17 cellular contexts compared by ENCODE assay signal in genomic region chr9:37082214-37082765, GRCh38. TPM values are rescaled to one million over a fixed set of nuclear protein-coding genes. Genes with fewer than 3 reads are reported as not detected.
DNase-seq lines count a peak whose midpoint lies in the region; ATAC-seq and TF ChIP-seq lines count a peak whose summit lies in the region.
"Had no signal": no experiment of that assay in that cellular context is flagged by ENCODE, and none has a peak within 500 bp of the region (broad histone marks: within the 10 kb centered on the region; RNA-seq: fewer than 3 reads in every experiment).

No MANE protein-coding gene starts in this region.

- H3K9ac ChIP-seq in Karpas-422 (ENCODE audit: low read length), result peak overlapping the region; percentile 11
- no peak overlapping the region for H3K9ac ChIP-seq in mesendoderm (ENCODE audit: low read length)
- H3K9ac ChIP-seq: KMS-11, parathyroid adenoma had no signal

- H3K18ac ChIP-seq in mesendoderm (ENCODE audit: low read length), result no peak overlapping the region

- H2BK120ac ChIP-seq in mesendoderm (ENCODE audit: low read depth, low read length), result no peak overlapping the region

- H2BK15ac ChIP-seq in mesendoderm (replicated peaks; ENCODE audit: low read depth), result no peak overlapping the region

- intact Hi-C loops in activated B cell treated with CpG ODN at 0.5 μM for 24 hours (cut with micrococcal nuclease) (loop anchor here (5.0 kb wide), 1 partner anchor 240 kb away; no protein-coding TSS in a partner anchor), gastrocnemius medialis (cut with DNase I; ENCODE audit: low total_unique reads) (loop anchor here (10.0 kb wide), 1 partner anchor 243 kb away; no protein-coding TSS in a partner anchor)

- no CpG with 5 or more reads among the region's 4 CpGs for WGBS in mesendoderm (ENCODE audit: extremely low coverage, insufficient coverage, low lambda C conversion rate)

- peaks cover 5% of the 10 kb centered on the region for H3K79me1 ChIP-seq in mesendoderm (ENCODE audit: low read length)

- no peaks in the 10 kb centered on the region for H3K9me3 Mint-ChIP-seq in activated B cell treated with CpG ODN at 0.5 μM for 24 hours
- H3K9me3 Mint-ChIP-seq: activated CD4-positive, alpha-beta T cell treated with anti-CD3 and anti-CD28 coated beads, Interleukin-2, amount 10 ng/mL, durations not matched to agents 24 days and 14 days had no signal

- H3K9me2 ChIP-seq in DOHH2 (replicated peaks; ENCODE audit: control insufficient read depth, low read length) (no peaks in the 10 kb centered on the region), Karpas-422 (replicated peaks; ENCODE audit: insufficient read depth, low read length) (no peaks in the 10 kb centered on the region)

- POLR2A ChIA-PET in activated B cell treated with CpG ODN at 0.5 μM for 24 hours (lab: Charles Lee), result interaction anchor here (0.7 to 7.3 kb wide), 3 partner anchors 38 to 55 kb away, joined by 3 to 54 read pairs (median 51); partner anchors contain the start of gene ZCCHC7

- no peak overlapping the region for H3K23ac ChIP-seq in mesendoderm (ENCODE audit: low read length)

- no peak overlapping the region for H3K56ac ChIP-seq in mesendoderm (ENCODE audit: low read length)

- H3K4ac ChIP-seq in mesendoderm (ENCODE audit: low read depth, low read length), result no peak overlapping the region

- H3K4me3 ChIP-seq in DOHH2 (ENCODE audit: low read length) (peak overlapping the region; percentile 95), Karpas-422 (ENCODE audit: low read length) (peak overlapping the region; percentile 92), mesendoderm (ENCODE audit: low read length) (no peak overlapping the region), gastrocnemius medialis (no peak overlapping the region)
- H3K4me3 ChIP-seq: esophagus squamous epithelium, testis had no signal

- H3K4me1 ChIP-seq in DOHH2 (ENCODE audit: control insufficient read depth, low read length), result peaks cover 73% of the 10 kb centered on the region
- peaks cover 68% of the 10 kb centered on the region for H3K4me1 ChIP-seq in Karpas-422 (ENCODE audit: low read length)
- H3K4me1 ChIP-seq in mesendoderm (ENCODE audit: control insufficient read depth, low read depth, low read length), result no peaks in the 10 kb centered on the region
- H3K4me1 ChIP-seq in gastrocnemius medialis, result peaks cover 24 to 25% of the 10 kb centered on the region in 2 donors
- H3K4me1 ChIP-seq: testis had no signal

- peaks cover 93% of the 10 kb centered on the region for H3K79me2 ChIP-seq in DOHH2 (ENCODE audit: control insufficient read depth, low read length)
- H3K79me2 ChIP-seq in Karpas-422 (ENCODE audit: low read length), result peaks cover 75% of the 10 kb centered on the region
- H3K79me2 ChIP-seq in mesendoderm (ENCODE audit: control insufficient read depth, insufficient read depth, low read length), result peaks cover 3% of the 10 kb centered on the region
- H3K79me2 ChIP-seq: parathyroid adenoma had no signal

- H2AK5ac ChIP-seq in mesendoderm (ENCODE audit: low read length), result no peak overlapping the region

- H3K36me3 Mint-ChIP-seq in activated B cell treated with CpG ODN at 0.5 μM for 24 hours (ENCODE audit: low read depth), result peaks cover 37% of the 10 kb centered on the region

- H3K27ac Mint-ChIP-seq in activated B cell treated with CpG ODN at 0.5 μM for 24 hours, result peak overlapping the region; percentile 32
- H3K27ac Mint-ChIP-seq: activated CD4-positive, alpha-beta T cell treated with anti-CD3 and anti-CD28 coated beads, Interleukin-2, amount 10 ng/mL, durations not matched to agents 24 days and 14 days had no signal

- DNase-seq in Karpas-422 (no peak), activated B cell treated with CpG ODN at 0.5 μM for 24 hours (no peak), mesendoderm (peak; percentile 13), anterior cingulate cortex (lab: John Stamatoyannopoulos, UW) (no peak), GM13977 (ENCODE audit: low spot score) (no peak), gastrocnemius medialis (no peak)
- DNase-seq: activated CD4-positive, alpha-beta T cell treated with anti-CD3 and anti-CD28 coated beads, Interleukin-2, amount 10 ng/mL, durations not matched to agents 24 days and 14 days; activated gamma-delta T cell treated with Interleukin-2 at 50 U/mL for 16 hours; cerebellar nuclear complex; esophagus squamous epithelium; mesenchymal stem cell; NCI-H187; NK-92 treated with Interleukin-12 subunit alpha and Interleukin-12 subunit beta, amount 100 ng/mL, for 24 hours; testis had no signal

- no peaks in the 10 kb centered on the region for H3K27me3 Mint-ChIP-seq in activated B cell treated with CpG ODN at 0.5 μM for 24 hours

- in situ Hi-C loops in GM13977 (cut with MboI; ENCODE audit: low pct_unique_long_range_greater_than_20kb, low sequenced_read_pairs, unreplicated experiment) (no loop called here), gastrocnemius medialis (cut with MboI; ENCODE audit: low sequenced_read_pairs in 4 of 4) (loop anchor here in 1 of 4 donors (5.0 kb wide), 1 partner anchor 35 kb away; no protein-coding TSS in a partner anchor)

- H4K8ac ChIP-seq in mesendoderm (ENCODE audit: low read depth, low read length), result no peak overlapping the region

- peaks cover 85% of the 10 kb centered on the region for H3K4me1 Mint-ChIP-seq in activated B cell treated with CpG ODN at 0.5 μM for 24 hours

- ATAC-seq in activated B cell treated with CpG ODN at 0.5 μM for 24 hours (ENCODE audit: low read depth), result no peak
- no peak for ATAC-seq in gastrocnemius medialis

- CTCF ChIA-PET in activated B cell treated with CpG ODN at 0.5 μM for 24 hours (lab: Charles Lee), result interaction anchor here (1.0 kb wide), 1 partner anchor 11 kb away, joined by 3 read pairs; no protein-coding TSS in a partner anchor

- no peak overlapping the region for H4K5ac ChIP-seq in mesendoderm (ENCODE audit: low read length)

- TF ChIP-seq CTCF in DOHH2 (IDR thresholded peaks at IDR 0.05; ENCODE audit: low read depth, low read length, poor library complexity, severe bottlenecking) (no peak), activated B cell treated with CpG ODN at 0.5 μM for 24 hours (IDR thresholded peaks at IDR 0.05) (no peak), GM13977 (IDR thresholded peaks at IDR 0.05; ENCODE audit: extremely low read depth, insufficient read depth, missing control alignments) (no peak), gastrocnemius medialis (IDR thresholded peaks at IDR 0.05 in 4 of 5, conservative IDR thresholded peaks at IDR 0.05 in 1 of 5) (no peak)

- H3F3A ChIP-seq in DOHH2 (ENCODE audit: control insufficient read depth, insufficient read depth), result peaks cover 26% of the 10 kb centered on the region

- H2BK5ac ChIP-seq in mesendoderm (ENCODE audit: low read length), result no peak overlapping the region

- H2AFZ ChIP-seq in Karpas-422 (ENCODE audit: low read length), result no peak overlapping the region
- H2AFZ ChIP-seq: parathyroid adenoma had no signal

- H3K36me3 ChIP-seq in DOHH2 (ENCODE audit: control insufficient read depth, low read length), result peaks cover 69% of the 10 kb centered on the region
- peaks cover 17% of the 10 kb centered on the region for H3K36me3 ChIP-seq in Karpas-422 (ENCODE audit: insufficient read depth, low read length)
- H3K36me3 ChIP-seq in mesendoderm (ENCODE audit: control insufficient read depth, insufficient read depth, low read length), result no peaks in the 10 kb centered on the region
- peaks cover 0 to 4% of the 10 kb centered on the region in 2 donors for H3K36me3 ChIP-seq in gastrocnemius medialis

- peak overlapping the region; percentile 94 for H3K4me3 Mint-ChIP-seq in activated B cell treated with CpG ODN at 0.5 μM for 24 hours

- no peaks in the 10 kb centered on the region for H3K9me3 ChIP-seq in DOHH2 (ENCODE audit: control insufficient read depth, insufficient read depth, low read length)
- H3K9me3 ChIP-seq in Karpas-422 (ENCODE audit: low read length), result no peaks in the 10 kb centered on the region
- no peaks in the 10 kb centered on the region for H3K9me3 ChIP-seq in gastrocnemius medialis
- H3K9me3 ChIP-seq: testis had no signal

- peaks cover 19% of the 10 kb centered on the region for H4K20me1 ChIP-seq in DOHH2 (ENCODE audit: control insufficient read depth, insufficient read depth, low read depth, low read length)
- peaks cover 14% of the 10 kb centered on the region; the same call in 1 of the 2 replicates for H4K20me1 ChIP-seq in Karpas-422 (ENCODE audit: insufficient read depth, low read depth, low read length)

- peak overlapping the region; percentile 72 for H3K4me2 ChIP-seq in DOHH2 (ENCODE audit: low read length)
- peak overlapping the region; percentile 79 for H3K4me2 ChIP-seq in Karpas-422 (ENCODE audit: low read depth, low read length, poor library complexity, severe bottlenecking)
- H3K4me2 ChIP-seq in mesendoderm (ENCODE audit: low read length), result no peak overlapping the region
- H3K4me2 ChIP-seq: KMS-11 had no signal

- peak overlapping the region; percentile 77 for H3K27ac ChIP-seq in DOHH2 (ENCODE audit: low read depth, low read length)
- H3K27ac ChIP-seq in Karpas-422 (ENCODE audit: low read length), result peak overlapping the region; percentile 21
- no peak overlapping the region for H3K27ac ChIP-seq in mesendoderm (ENCODE audit: low read depth, low read length)
- no peak overlapping the region for H3K27ac ChIP-seq in gastrocnemius medialis
- H3K27ac ChIP-seq: esophagus squamous epithelium, KMS-11, parathyroid adenoma, testis had no signal

- H3K27me3 ChIP-seq in DOHH2 (ENCODE audit: control insufficient read depth, low read length) (no peaks in the 10 kb centered on the region), Karpas-422 (ENCODE audit: low read length) (no peaks in the 10 kb centered on the region), mesendoderm (ENCODE audit: insufficient read depth, low read length, poor library complexity) (no peaks in the 10 kb centered on the region), gastrocnemius medialis (no peaks in the 10 kb centered on the region)
- H3K27me3 ChIP-seq: esophagus squamous epithelium, testis had no signal

- TF ChIP-seq POLR2A in gastrocnemius medialis (IDR thresholded peaks at IDR 0.05), result no peak

RNA-seq across cellular contexts. Expression of gene ZCCHC7, which starts 38.1 kb away (rescaled TPM):
- total RNA-seq in Karpas-422 (2014; rRNA removed; shearing (Covaris generic); ENCODE audit: low replicate concordance), result 58.4 and 85.1 TPM in 2 replicates
- total RNA-seq in activated B cell treated with CpG ODN at 0.5 μM for 24 hours (70.3 and 70.8 TPM in 2 replicates), gastrocnemius medialis (10 to 100 TPM in 1 of 4 donors, 1 to 10 TPM in 3; 4.8 to 11.2 (median 6.9) TPM)
- polyA plus RNA-seq in mesendoderm (2013, experiment 1 of 2), result 33.4 TPM
- 33.7 TPM for polyA plus RNA-seq in mesendoderm (2013, experiment 2 of 2)

RNA-seq across cellular contexts. Expression of gene PAX5, which starts 48.2 kb away (rescaled TPM):
- 88.9 and 93.3 TPM in 2 replicates for total RNA-seq in Karpas-422 (2014; rRNA removed; shearing (Covaris generic); ENCODE audit: low replicate concordance)
- total RNA-seq in activated B cell treated with CpG ODN at 0.5 μM for 24 hours, result 580 and 619 TPM in 2 replicates
- polyA plus RNA-seq in mesendoderm (2013, experiment 1 of 2), result 0.06 TPM
- 0.08 TPM for polyA plus RNA-seq in mesendoderm (2013, experiment 2 of 2)
- total RNA-seq in gastrocnemius medialis, result under 1 TPM in 1 of 4 donors, not detected in 3; 0.19 TPM

Comparison
In these comparisons a context has a peak if more than half of its experiments do, and no peak if none do; other contexts are left out.
1. H3K27ac ChIP-seq: peak in DOHH2 (single experiment) and Karpas-422 (single experiment); none in mesendoderm (single experiment) and gastrocnemius medialis (0 of 4).
2. H3K4me3 ChIP-seq: peak in DOHH2 (single experiment) and Karpas-422 (single experiment); none in mesendoderm (single experiment) and gastrocnemius medialis (0 of 4).
3. RNA of gene PAX5, which starts 48.2 kb away (total RNA-seq): 580 to 619 TPM in activated B cell treated with CpG ODN at 0.5 μM for 24 hours and 88.9 to 93.3 TPM in Karpas-422; 0.19 TPM in gastrocnemius medialis; every median in the first group is over 10 times any median in the second.